Comparison of ENCODE assay signal across 22 cellular contexts in genomic region chr7:71687831-71688599, GRCh38.
"Had no signal": no experiment of that assay in that cellular context is flagged by ENCODE, and none has a peak within 500 bp of the region (broad histone marks: within the 10 kb centered on the region; RNA-seq: fewer than 3 reads in every experiment).

No MANE protein-coding gene starts in this region.

- H3K27ac ChIP-seq: RWPE1 had no signal

- ATAC-seq: HepG2, Panc1, PC-3, SK-N-SH treated with all-trans-retinoic acid at 6 μM for 48 hours had no signal

- DNase-seq: IMR-90; Kasumi-1; KG1; NCI-H1092; NCI-H1105 treated with DMSO at 0.1 percent for 48 hours; NCI-H1417 treated with DMSO at 0.1 percent for 48 hours; NCI-H146; NCI-H1694 treated with DMSO at 0.1 percent for 48 hours; NCI-H1930; NCI-H2081; NCI-H2107; NCI-H2227 treated with DMSO at 0.1 percent for 48 hours; NCI-H524; NCI-H526 treated with DMSO at 0.1 percent for 48 hours; NCI-H774; NK-92 treated with Interleukin-12 subunit alpha and Interleukin-12 subunit beta, amount 100 ng/mL, for 24 hours; PC-3; SHP77 had no signal
